In genomic region chr2:159091381-159091780, GRCh38 we compare ENCODE assay signal across 11 cellular contexts.
DNase-seq lines count a peak whose midpoint lies in the region; ATAC-seq, FAIRE-seq and TF ChIP-seq lines count a peak whose summit lies in the region.
"Had no signal": no experiment of that assay in that cellular context is flagged by ENCODE, and none has a peak within 500 bp of the region (broad histone marks: within the 10 kb centered on the region; RNA-seq: fewer than 3 reads in every experiment).

No MANE protein-coding gene starts in this region.

- FAIRE-seq in GM12891 (lab: Jason Lieb, UNC): peak; percentile 31

- H3K4me3 ChIP-seq in fibroblast of villous mesenchyme (ENCODE audit: low read depth, low read length) (no peak overlapping the region), skeletal muscle tissue (ENCODE audit: low read length in 3 of 3) (no peak overlapping the region)

- TF ChIP-seq CTCF in fibroblast of villous mesenchyme (IDR thresholded peaks at IDR 0.05; ENCODE audit: insufficient read depth, low read depth, low read length): no peak

- H3K27ac Mint-ChIP-seq in T-helper 17 cell: peak overlapping the region; percentile 89

- peak overlapping the region; percentile 16 for H3K27ac ChIP-seq in skeletal muscle tissue (ENCODE audit: low read depth, low read length)

- H3K36me3 ChIP-seq in skeletal muscle tissue (ENCODE audit: control insufficient read depth in 3 of 3, insufficient read depth in 3 of 3, low read length in 3 of 3): no peaks in the 10 kb centered on the region

- ATAC-seq in T-helper 17 cell (no peak), GM21390 (IDR thresholded peaks at IDR 0.05; ENCODE audit: unreplicated experiment) (no peak)

- peaks cover 43% of the 10 kb centered on the region for H3K4me1 Mint-ChIP-seq in T-helper 17 cell

- H3K36me3 Mint-ChIP-seq in T-helper 17 cell (ENCODE audit: low read depth): no peaks in the 10 kb centered on the region

- H3K27me3 Mint-ChIP-seq in T-helper 17 cell: no peaks in the 10 kb centered on the region

- peak overlapping the region; percentile 80 for H3K4me3 Mint-ChIP-seq in T-helper 17 cell

- peaks cover 29 to 39% (median 37%) of the 10 kb centered on the region in 3 donors for H3K4me1 ChIP-seq in skeletal muscle tissue (ENCODE audit: control insufficient read depth in 3 of 3, insufficient read depth in 3 of 3, low read length in 3 of 3)

- no peak for TF ChIP-seq POLR2A in GM12891 (IDR thresholded peaks at IDR 0.05; ENCODE audit: low read depth, low read length)

- no peaks in the 10 kb centered on the region for H3K27me3 ChIP-seq in skeletal muscle tissue (ENCODE audit: control insufficient read depth in 3 of 3, insufficient read depth in 3 of 3, low read length in 3 of 3)

- no peak for DNase-seq in GM12891 (ENCODE audit: insufficient read length, low spot score)
- no peak for DNase-seq in T-helper 17 cell
- peak; percentile 79 for DNase-seq in fibroblast of villous mesenchyme (ENCODE audit: low read depth)
- no peak for DNase-seq in activated CD8-positive, alpha-beta memory T cell treated with anti-CD3 and anti-CD28 coated beads, Interleukin-2, amount 50 U/mL, for 4 hours
- no peak for DNase-seq in germinal center (ENCODE audit: low spot score)
- no peak for DNase-seq in Kasumi-1 (lab: John Stamatoyannopoulos, UW)
- DNase-seq: activated CD8-positive, alpha-beta memory T cell treated with anti-CD3 and anti-CD28 coated beads for 24 hours; head of caudate nucleus; stimulated activated CD4-positive, alpha-beta T cell treated with anti-CD3 and anti-CD28 coated beads, Interleukin-2, amount 100 ng/mL, for 24 hours had no signal

- H3K9ac ChIP-seq in skeletal muscle tissue (ENCODE audit: low read depth in 1 of 3, low read length in 3 of 3): no peak overlapping the region

- H3K9me3 ChIP-seq in T-helper 17 cell (ENCODE audit: control insufficient read depth, low read length, poor library complexity, severe bottlenecking) (no peaks in the 10 kb centered on the region), skeletal muscle tissue (ENCODE audit: control insufficient read depth in 3 of 3, low read length in 3 of 3) (no peaks in the 10 kb centered on the region)

TF ChIP-seq in GM12891, 5 proteins besides CTCF, POLR2A, EP300 and RAD21:
- no peak for TF ChIP-seq PAX5 (IDR thresholded peaks at IDR 0.05; ENCODE audit: insufficient read depth, low read length, severe bottlenecking)
- no peak for TF ChIP-seq TAF1 (IDR thresholded peaks at IDR 0.05; ENCODE audit: low read depth, low read length)
- TF ChIP-seq POLR2AphosphoS5 (IDR thresholded peaks at IDR 0.05; ENCODE audit: low read depth, low read length): no peak
- TF ChIP-seq POU2F2 (IDR thresholded peaks at IDR 0.05; ENCODE audit: low read depth, low read length): no peak
- TF ChIP-seq SPI1 (IDR thresholded peaks at IDR 0.05; ENCODE audit: low read depth, low read length): no peak
